In genomic region chr12:23204933-23205778, GRCh38 we compare ENCODE assay signal across 8 cellular contexts.
DNase-seq lines count a peak whose midpoint lies in the region; TF ChIP-seq lines count a peak whose summit lies in the region.

No MANE protein-coding gene starts in this region.

- H3K4me3 ChIP-seq in AG04450 (ENCODE audit: low read depth, low read length), result no peak overlapping the region
- no peak overlapping the region for H3K4me3 ChIP-seq in HEK293 (ENCODE audit: low read depth, low read length)
- no peak overlapping the region for H3K4me3 ChIP-seq in LNCaP clone FGC (ENCODE audit: low read depth, low read length)
- H3K4me3 ChIP-seq in neural cell (ENCODE audit: low read length), result no peak overlapping the region

- in situ Hi-C loops in SK-MEL-5 (cut with HindIII; ENCODE audit: low pct_unique_long_range_greater_than_20kb, low sequenced_read_pairs), result no loop called here

- H3K27me3 ChIP-seq in AG04450 (ENCODE audit: control insufficient read depth, insufficient read depth, low read length) (peaks cover 7% of the 10 kb centered on the region), neural cell (ENCODE audit: insufficient read depth, low read depth, low read length) (no peaks in the 10 kb centered on the region)

- DNase-seq in AG04450 (ENCODE audit: low read depth, low spot score), result peak; percentile 30
- DNase-seq in LNCaP clone FGC (ENCODE audit: low read depth), result peak; percentile 23
- peak; percentile 77 for DNase-seq in SK-MEL-5 (ENCODE audit: low read depth, low spot score)
- peak; percentile 62 for DNase-seq in fibroblast of gingiva (ENCODE audit: low read depth)
- no peak for DNase-seq in NK-92 (lab: John Stamatoyannopoulos, UW; ENCODE audit: unreplicated experiment)

- H3F3A ChIP-seq in neural cell (ENCODE audit: insufficient read depth, low read length, poor library complexity, severe bottlenecking), result no peaks in the 10 kb centered on the region

- H3K9ac ChIP-seq in neural cell (ENCODE audit: low read length), result no peak overlapping the region

- no peak for TF ChIP-seq EP300 in neural cell (conservative IDR thresholded peaks at IDR 0.05; ENCODE audit: poor library complexity, severe bottlenecking)

- no peak overlapping the region for H2AFZ ChIP-seq in neural cell (ENCODE audit: low read depth, low read length)

- CTCF ChIA-PET in AG04450 (lab: Charles Lee) (interaction anchor here (0.5 to 4.8 kb wide), 18 partner anchors 10 to 1573 kb away, joined by 3 to 47 read pairs (median 3); no protein-coding TSS in a partner anchor), HEK293 (lab: Yijun Ruan, JAX) (interaction anchor here (0.6 to 1.1 kb wide), 14 partner anchors 8 to 1411 kb away, joined by 3 to 5 read pairs (median 3); no protein-coding TSS in a partner anchor)

- no peaks in the 10 kb centered on the region for H3K9me2 ChIP-seq in neural cell (ENCODE audit: insufficient read depth, low read length)

- H3K36me3 ChIP-seq in HEK293 (ENCODE audit: control insufficient read depth in 2 of 2, insufficient read depth in 1 of 2, low read length in 2 of 2) (no peaks in the 10 kb centered on the region), neural cell (ENCODE audit: insufficient read depth, low read length) (no peaks in the 10 kb centered on the region)

- no peak overlapping the region for H3K4me2 ChIP-seq in neural cell (ENCODE audit: low read length)

- no peaks in the 10 kb centered on the region for H3K4me1 ChIP-seq in HEK293 (ENCODE audit: control insufficient read depth, insufficient read depth, low read length)

- TF ChIP-seq RAD21 in neural cell (conservative IDR thresholded peaks at IDR 0.05), result peak; percentile 82

- TF ChIP-seq CTCF in AG04450 (IDR thresholded peaks at IDR 0.05; ENCODE audit: low read depth, low read length) (peak; percentile 91), GM12873 (IDR thresholded peaks at IDR 0.05; ENCODE audit: insufficient read depth, low read depth, low read length, missing control alignments) (peak; percentile 82), HEK293 (tag by site-specific recombination; IDR thresholded peaks at IDR 0.05) (no peak), LNCaP clone FGC (IDR thresholded peaks at IDR 0.05; ENCODE audit: control insufficient read depth, extremely low read depth, insufficient read depth) (peak; percentile 91), neural cell (IDR thresholded peaks at IDR 0.05; ENCODE audit: poor library complexity, severe bottlenecking) (peak; percentile 77)

- no peaks in the 10 kb centered on the region for H4K20me1 ChIP-seq in neural cell (ENCODE audit: insufficient read depth)

- H3K27ac ChIP-seq in AG04450 (ENCODE audit: low read depth, low read length) (no peak overlapping the region), HEK293 (ENCODE audit: extremely low read depth, low read depth, low read length) (no peak overlapping the region), neural cell (ENCODE audit: low read length) (no peak overlapping the region)

- H3K9me3 ChIP-seq in AG04450 (ENCODE audit: control insufficient read depth, insufficient read depth, low read length) (no peaks in the 10 kb centered on the region), HEK293 (ENCODE audit: control insufficient read depth, insufficient read depth, low read depth, low read length) (no peaks in the 10 kb centered on the region), neural cell (ENCODE audit: low read length) (no peaks in the 10 kb centered on the region)

- POLR2A ChIA-PET in AG04450 (lab: Yijun Ruan, JAX), result no interaction called here
- POLR2A ChIA-PET in HEK293 (lab: Yijun Ruan, JAX), result no interaction called here

- H3K79me2 ChIP-seq in neural cell (replicated peaks; ENCODE audit: insufficient read depth, low read length), result no peaks in the 10 kb centered on the region

TF ChIP-seq in HEK293, 187 proteins besides CTCF, POLR2A, EP300 and RAD21:
- TF ChIP-seq SALL2 (tag by site-specific recombination; IDR thresholded peaks at IDR 0.05; ENCODE audit: borderline replicate concordance) (no peak), ZNF654 (tag by site-specific recombination; IDR thresholded peaks at IDR 0.05; ENCODE audit: low read depth) (peak; percentile 85)

TF ChIP-seq in neural cell, 6 proteins besides CTCF, POLR2A, EP300 and RAD21:
- TF ChIP-seq POLR2AphosphoS5 (IDR thresholded peaks at IDR 0.05), result no peak
- TF ChIP-seq SMC3 (conservative IDR thresholded peaks at IDR 0.05; ENCODE audit: poor library complexity), result peak; percentile 77
- TF ChIP-seq REST (IDR thresholded peaks at IDR 0.05; ENCODE audit: borderline replicate concordance), result no peak
